In the genomic region with DNA sequence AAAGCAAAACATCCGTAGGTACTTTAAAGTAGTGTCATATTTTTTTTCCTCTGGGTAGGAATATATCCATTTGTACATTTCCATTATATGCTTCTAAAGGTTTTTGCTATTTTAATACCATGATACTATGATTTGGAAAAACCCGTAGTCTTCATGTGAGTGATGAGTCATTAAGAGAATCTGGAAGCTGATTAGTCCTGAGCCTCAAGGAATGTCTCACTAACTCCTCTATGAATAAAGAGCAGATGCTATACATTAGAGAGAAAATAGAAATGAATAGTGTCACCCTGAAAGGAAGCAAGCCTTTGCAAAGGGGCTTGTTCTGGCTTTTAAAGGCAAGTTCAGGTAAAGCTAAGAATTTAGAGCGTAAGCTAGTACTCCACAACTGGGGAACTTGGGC, we compare ENCODE assay signal across 16 cellular contexts.
DNase-seq lines count a peak whose midpoint lies in the region; ATAC-seq, FAIRE-seq and TF ChIP-seq lines count a peak whose summit lies in the region.
"Had no signal": no experiment of that assay in that cellular context is flagged by ENCODE, and none has a peak within 500 bp of the region (broad histone marks: within the 10 kb centered on the region; RNA-seq: fewer than 3 reads in every experiment).

No MANE protein-coding gene starts in this region.

- TF ChIP-seq CTCF in A673 (conservative IDR thresholded peaks at IDR 0.05; ENCODE audit: low read depth, low read length) (no peak), HFFc6 (IDR thresholded peaks at IDR 0.05) (no peak), foreskin keratinocyte (conservative IDR thresholded peaks at IDR 0.05) (no peak)

- no peak overlapping the region for H3K4me3 ChIP-seq in A673 (ENCODE audit: low read depth, low read length, poor library complexity, severe bottlenecking)

- H3K27ac ChIP-seq in A673 (ENCODE audit: low read depth, low read length, poor library complexity, severe bottlenecking) (no peak overlapping the region), foreskin keratinocyte (peak overlapping the region; percentile 50)

- no peak for FAIRE-seq in RCC 7860 (lab: Jason Lieb, UNC)
- FAIRE-seq: endothelial cell of umbilical vein had no signal

- 0 out of 2 replicates have a peak, but pooled peaks cover 4% of the 10 kb centered on the region for H3K4me1 Mint-ChIP-seq in HFFc6 (ENCODE audit: low read depth)
- no peaks in the 10 kb centered on the region for H3K4me1 Mint-ChIP-seq in stimulated activated naive B cell treated with anti-CD40 and anti-IgM and Interleukin-4, amounts not matched to agents 10 μg/mL and 1 μg/mL and 100 μg/mL, for 72 hours
- no peaks in the 10 kb centered on the region for H3K4me1 Mint-ChIP-seq in activated CD4-positive, alpha-beta T cell treated with anti-CD3 and anti-CD28 coated beads, Interleukin-2, amount 10 ng/mL, durations not matched to agents 7 days and 5 days
- H3K4me1 Mint-ChIP-seq: activated naive CD8-positive, alpha-beta T cell treated with anti-CD3 and anti-CD28 coated beads for 36 hours had no signal

- H3K4me1 ChIP-seq in A673 (ENCODE audit: insufficient read depth, low read length, poor library complexity, severe bottlenecking) (no peaks in the 10 kb centered on the region), foreskin keratinocyte (no peaks in the 10 kb centered on the region)

- intact Hi-C loops in A673 (cut with micrococcal nuclease; ENCODE audit: unreplicated experiment), result no loop called here

- no TSS peak for BruUV-seq in A673 (replicated peaks; lab: Mats Ljungman, UMichigan)

- POLR2A ChIA-PET in A673 (lab: Charles Lee; ENCODE audit: low non-redundant PET), result no interaction called here
- POLR2A ChIA-PET in activated CD4-positive, alpha-beta T cell treated with anti-CD3 and anti-CD28 coated beads, Interleukin-2, amount 10 ng/mL, durations not matched to agents 7 days and 5 days (lab: Charles Lee), result no interaction called here

- H3K9me3 Mint-ChIP-seq in HFFc6, result no peaks in the 10 kb centered on the region
- H3K9me3 Mint-ChIP-seq in stimulated activated naive B cell treated with anti-CD40 and anti-IgM and Interleukin-4, amounts not matched to agents 10 μg/mL and 1 μg/mL and 100 μg/mL, for 72 hours, result peaks cover 0 to 2% of the 10 kb centered on the region in 2 donors
- no peaks in the 10 kb centered on the region for H3K9me3 Mint-ChIP-seq in activated CD4-positive, alpha-beta T cell treated with anti-CD3 and anti-CD28 coated beads, Interleukin-2, amount 10 ng/mL, durations not matched to agents 7 days and 5 days
- H3K9me3 Mint-ChIP-seq: activated naive CD8-positive, alpha-beta T cell treated with anti-CD3 and anti-CD28 coated beads for 36 hours had no signal

- H3K9me3 ChIP-seq in A673 (ENCODE audit: low read depth, low read length, poor library complexity, severe bottlenecking), result no peaks in the 10 kb centered on the region

- DNase-seq in A673 (ENCODE audit: low spot score), result peak; percentile 9
- DNase-seq in HFFc6, result peak; percentile 1
- peak; percentile 17 for DNase-seq in astrocyte of the hippocampus (ENCODE audit: low read depth, low spot score)
- peak; percentile 57 to 81 for DNase-seq in foreskin keratinocyte
- DNase-seq in RCC 7860 (ENCODE audit: low spot score), result no peak
- no peak for DNase-seq in NCI-H345 treated with DMSO at 0.1 percent for 48 hours (lab: John Stamatoyannopoulos, UW; ENCODE audit: unreplicated experiment)
- no peak for DNase-seq in stimulated activated naive B cell treated with anti-CD40 and anti-IgM and Interleukin-4, amounts not matched to agents 10 μg/mL and 1 μg/mL and 100 μg/mL, for 72 hours
- DNase-seq in activated CD4-positive, alpha-beta T cell treated with anti-CD3 and anti-CD28 coated beads, Interleukin-2, amount 10 ng/mL, durations not matched to agents 7 days and 5 days, result no peak
- DNase-seq: activated CD4-positive, alpha-beta T cell treated with anti-CD3 and anti-CD28 coated beads for 48 hours; activated naive CD8-positive, alpha-beta T cell treated with anti-CD3 and anti-CD28 coated beads for 36 hours; activated T-cell treated with anti-CD3 and anti-CD28 coated beads, Interleukin-2, amount 50 U/mL, for 1 hour; Calu3; NCI-H2171 had no signal

- H3K36me3 ChIP-seq in A673 (ENCODE audit: insufficient read depth, low read length, poor library complexity, severe bottlenecking), result no peaks in the 10 kb centered on the region

- H3K4me3 Mint-ChIP-seq in HFFc6, result no peak overlapping the region
- H3K4me3 Mint-ChIP-seq in stimulated activated naive B cell treated with anti-CD40 and anti-IgM and Interleukin-4, amounts not matched to agents 10 μg/mL and 1 μg/mL and 100 μg/mL, for 72 hours, result no peak overlapping the region
- no peak overlapping the region for H3K4me3 Mint-ChIP-seq in activated CD4-positive, alpha-beta T cell treated with anti-CD3 and anti-CD28 coated beads, Interleukin-2, amount 10 ng/mL, durations not matched to agents 7 days and 5 days
- H3K4me3 Mint-ChIP-seq: activated naive CD8-positive, alpha-beta T cell treated with anti-CD3 and anti-CD28 coated beads for 36 hours had no signal

- H3K27ac Mint-ChIP-seq in HFFc6, result no peak overlapping the region
- no peak overlapping the region for H3K27ac Mint-ChIP-seq in stimulated activated naive B cell treated with anti-CD40 and anti-IgM and Interleukin-4, amounts not matched to agents 10 μg/mL and 1 μg/mL and 100 μg/mL, for 72 hours
- H3K27ac Mint-ChIP-seq in activated CD4-positive, alpha-beta T cell treated with anti-CD3 and anti-CD28 coated beads, Interleukin-2, amount 10 ng/mL, durations not matched to agents 7 days and 5 days, result no peak overlapping the region
- H3K27ac Mint-ChIP-seq: activated naive CD8-positive, alpha-beta T cell treated with anti-CD3 and anti-CD28 coated beads for 36 hours; progenitor cell of endocrine pancreas had no signal

- CTCF ChIA-PET in A673 (lab: Charles Lee), result no interaction called here
- CTCF ChIA-PET in activated CD4-positive, alpha-beta T cell treated with anti-CD3 and anti-CD28 coated beads, Interleukin-2, amount 10 ng/mL, durations not matched to agents 7 days and 5 days (lab: Charles Lee), result no interaction called here

- no peaks in the 10 kb centered on the region for H3K36me3 Mint-ChIP-seq in HFFc6 (ENCODE audit: low read depth)
- H3K36me3 Mint-ChIP-seq in stimulated activated naive B cell treated with anti-CD40 and anti-IgM and Interleukin-4, amounts not matched to agents 10 μg/mL and 1 μg/mL and 100 μg/mL, for 72 hours, result no peaks in the 10 kb centered on the region
- H3K36me3 Mint-ChIP-seq in activated CD4-positive, alpha-beta T cell treated with anti-CD3 and anti-CD28 coated beads, Interleukin-2, amount 10 ng/mL, durations not matched to agents 7 days and 5 days (ENCODE audit: low read depth), result no peaks in the 10 kb centered on the region
- H3K36me3 Mint-ChIP-seq: activated naive CD8-positive, alpha-beta T cell treated with anti-CD3 and anti-CD28 coated beads for 36 hours had no signal

- H3K27me3 ChIP-seq in A673 (replicated peaks; ENCODE audit: insufficient read depth, low read depth, low read length, poor library complexity), result no peaks in the 10 kb centered on the region
- H3K27me3 ChIP-seq in foreskin keratinocyte, result no peaks in the 10 kb centered on the region

- peak; percentile 96 for ATAC-seq in foreskin keratinocyte
- no peak for ATAC-seq in stimulated activated naive B cell treated with anti-CD40 and anti-IgM and Interleukin-4, amounts not matched to agents 10 μg/mL and 1 μg/mL and 100 μg/mL, for 72 hours (replicated peaks)
- ATAC-seq: left lobe of liver had no signal

- peaks cover 4% of the 10 kb centered on the region for H3K27me3 Mint-ChIP-seq in HFFc6 (ENCODE audit: insufficient read depth)
- H3K27me3 Mint-ChIP-seq in stimulated activated naive B cell treated with anti-CD40 and anti-IgM and Interleukin-4, amounts not matched to agents 10 μg/mL and 1 μg/mL and 100 μg/mL, for 72 hours, result no peaks in the 10 kb centered on the region
- H3K27me3 Mint-ChIP-seq in activated CD4-positive, alpha-beta T cell treated with anti-CD3 and anti-CD28 coated beads, Interleukin-2, amount 10 ng/mL, durations not matched to agents 7 days and 5 days, result peaks cover 2% of the 10 kb centered on the region
- H3K27me3 Mint-ChIP-seq: activated naive CD8-positive, alpha-beta T cell treated with anti-CD3 and anti-CD28 coated beads for 36 hours; progenitor cell of endocrine pancreas had no signal

Comparison
In these comparisons a context has a peak if more than half of its experiments do, and no peak if none do; other contexts are left out.
1. DNase-seq: peak in A673 (single experiment), HFFc6 (single experiment), astrocyte of the hippocampus (single experiment) and foreskin keratinocyte (2 of 2); none in RCC 7860 (single experiment), NCI-H345 treated with DMSO at 0.1 percent for 48 hours (single experiment), stimulated activated naive B cell treated with anti-CD40 and anti-IgM and Interleukin-4, amounts not matched to agents 10 μg/mL and 1 μg/mL and 100 μg/mL, for 72 hours (single experiment) and activated CD4-positive, alpha-beta T cell treated with anti-CD3 and anti-CD28 coated beads, Interleukin-2, amount 10 ng/mL, durations not matched to agents 7 days and 5 days (single experiment).